ENCODE assay signal across 23 cellular contexts in genomic region chr20:47941869-47942268, GRCh38.
DNase-seq lines count a peak whose midpoint lies in the region; ATAC-seq, FAIRE-seq and TF ChIP-seq lines count a peak whose summit lies in the region.
"Had no signal": no experiment of that assay in that cellular context is flagged by ENCODE, and none has a peak within 500 bp of the region (broad histone marks: within the 10 kb centered on the region; RNA-seq: fewer than 3 reads in every experiment).

No MANE protein-coding gene starts in this region.

- TF ChIP-seq CTCF in HepG2 (CRISPR knock-in tag; IDR thresholded peaks at IDR 0.05): no peak
- no peak for TF ChIP-seq CTCF in right lobe of liver (IDR thresholded peaks at IDR 0.05)
- no peak for TF ChIP-seq CTCF in K562 (IDR thresholded peaks at IDR 0.05 in 2 of 3, conservative IDR thresholded peaks at IDR 0.05 in 1 of 3; ENCODE audit: insufficient read depth in 2 of 3, low read depth in 1 of 3, low read length in 3 of 3)
- no peak for TF ChIP-seq CTCF in CD4-positive, alpha-beta T cell (IDR thresholded peaks at IDR 0.05)
- no peak for TF ChIP-seq CTCF in suprapubic skin (IDR thresholded peaks at IDR 0.05)

- TF ChIP-seq POLR2A in HepG2 (IDR thresholded peaks at IDR 0.05; ENCODE audit: insufficient read depth in 1 of 2, low read depth in 2 of 2, low read length in 2 of 2) (no peak), right lobe of liver (IDR thresholded peaks at IDR 0.05) (no peak), K562 (conservative IDR thresholded peaks at IDR 0.05) (no peak), suprapubic skin (IDR thresholded peaks at IDR 0.05) (no peak)

- no peaks in the 10 kb centered on the region for H3K4me1 ChIP-seq in HepG2 (ENCODE audit: insufficient read depth, low read length)
- H3K4me1 ChIP-seq in right lobe of liver: no peaks in the 10 kb centered on the region
- H3K4me1 ChIP-seq in K562 (replicated peaks in 1 of 2; ENCODE audit: control insufficient read depth in 2 of 2, insufficient read depth in 2 of 2, low read length in 2 of 2): no peaks in the 10 kb centered on the region
- no peaks in the 10 kb centered on the region for H3K4me1 ChIP-seq in suprapubic skin
- H3K4me1 ChIP-seq: A549 had no signal

- H3K4me3 Mint-ChIP-seq in CD4-positive, alpha-beta T cell: no peak overlapping the region
- H3K4me3 Mint-ChIP-seq: B cell; CD4-positive, alpha-beta memory T cell; CD8-positive, alpha-beta memory T cell had no signal

- ATAC-seq in HepG2: no peak
- no peak for ATAC-seq in right lobe of liver
- ATAC-seq in K562: no peak
- ATAC-seq in CD4-positive, alpha-beta T cell (ENCODE audit: poor library complexity): no peak
- ATAC-seq: A549 had no signal

- CTCF ChIA-PET in HepG2 (lab: Yijun Ruan, JAX; ENCODE audit: low intra/inter-chr PET ratio, low total read pairs): no interaction called here
- CTCF ChIA-PET in K562 (lab: Yijun Ruan, JAX; ENCODE audit: low intra/inter-chr PET ratio): no interaction called here
- CTCF ChIA-PET in CD4-positive, alpha-beta T cell (lab: Charles Lee): no interaction called here

- H3K9me3 ChIP-seq in HepG2 (ENCODE audit: low read length): no peaks in the 10 kb centered on the region
- H3K9me3 ChIP-seq in right lobe of liver: no peaks in the 10 kb centered on the region
- no peaks in the 10 kb centered on the region for H3K9me3 ChIP-seq in K562 (replicated peaks; ENCODE audit: control insufficient read depth, insufficient read depth, low read depth, low read length)
- H3K9me3 ChIP-seq in CD4-positive, alpha-beta T cell (ENCODE audit: control insufficient read depth, low read length): no peaks in the 10 kb centered on the region
- no peaks in the 10 kb centered on the region for H3K9me3 ChIP-seq in suprapubic skin
- H3K9me3 ChIP-seq: A549; BLaER1 treated with 17β-estradiol and CSF1 and Interleukin-3, amounts not matched to agents 10 nM and 100 nM had no signal

- H3K27me3 Mint-ChIP-seq in CD4-positive, alpha-beta T cell: peaks cover 12% of the 10 kb centered on the region

- no peaks in the 10 kb centered on the region for H3K36me3 Mint-ChIP-seq in CD4-positive, alpha-beta T cell (ENCODE audit: low read depth)
- H3K36me3 Mint-ChIP-seq: CD4-positive, alpha-beta memory T cell; CD8-positive, alpha-beta memory T cell had no signal

- H4K20me1 ChIP-seq in HepG2 (ENCODE audit: insufficient read depth, low read length) (no peaks in the 10 kb centered on the region), K562 (replicated peaks; ENCODE audit: control insufficient read depth, insufficient read depth, low read length) (no peaks in the 10 kb centered on the region; the same call in 1 of the 2 replicates)
- H4K20me1 ChIP-seq: BLaER1 treated with 17β-estradiol and CSF1 and Interleukin-3, amounts not matched to agents 10 nM and 100 nM had no signal

- H3K9me3 Mint-ChIP-seq in CD4-positive, alpha-beta T cell: no peaks in the 10 kb centered on the region
- H3K9me3 Mint-ChIP-seq: CD8-positive, alpha-beta memory T cell had no signal

- 98% methylated on average over 2 of the region's 2 CpGs for WGBS in HepG2 (ENCODE audit: low lambda C conversion rate)
- WGBS in right lobe of liver (ENCODE audit: insufficient coverage, low coverage, low lambda C conversion rate, missing lambda C conversion rate): 97% methylated on average over 2 of the region's 2 CpGs
- WGBS in K562 (ENCODE audit: insufficient coverage, low coverage, missing lambda C conversion rate): 0% methylated on average over 2 of the region's 2 CpGs
- 100% methylated on average over 2 of the region's 2 CpGs for WGBS in suprapubic skin

- intact Hi-C loops in HepG2 (cut with micrococcal nuclease; ENCODE audit: unreplicated experiment) (no loop called here), right lobe of liver (cut with DNase I) (no loop called here), K562 (cut with micrococcal nuclease) (no loop called here)
- intact Hi-C loops in CD4-positive, alpha-beta T cell (cut with DNase I, micrococcal nuclease): no loop called here

- TF ChIP-seq RAD21 in HepG2 (CRISPR knock-in tag; IDR thresholded peaks at IDR 0.05) (no peak), K562 (CRISPR knock-in tag; conservative IDR thresholded peaks at IDR 0.05 in 1 of 2, IDR thresholded peaks at IDR 0.05 in 1 of 2) (no peak)

- H3K4me2 ChIP-seq in HepG2 (ENCODE audit: low read depth, low read length) (no peak overlapping the region), K562 (ENCODE audit: insufficient read depth, low read length) (no peak overlapping the region)
- H3K4me2 ChIP-seq: A549 had no signal

- H3K27me3 ChIP-seq in HepG2 (ENCODE audit: control insufficient read depth in 1 of 2, insufficient read depth in 2 of 2, low read length in 2 of 2): peaks cover 6 to 20% of the 10 kb centered on the region in 2 experiments; a peak in 4 of 5 replicates
- no peaks in the 10 kb centered on the region for H3K27me3 ChIP-seq in right lobe of liver
- H3K27me3 ChIP-seq in K562 (ENCODE audit: control insufficient read depth in 2 of 2, insufficient read depth in 2 of 2, low read length in 2 of 2): peaks cover 0 to 11% of the 10 kb centered on the region in 2 experiments; a peak in 2 of 5 replicates
- H3K27me3 ChIP-seq in CD4-positive, alpha-beta T cell (ENCODE audit: control insufficient read depth, insufficient read depth, low read length): no peaks in the 10 kb centered on the region
- H3K27me3 ChIP-seq in suprapubic skin: peaks cover 7% of the 10 kb centered on the region

- BruUV-seq in HepG2 (replicated peaks; lab: Mats Ljungman, UMichigan) (no TSS peak), K562 (replicated peaks; lab: Mats Ljungman, UMichigan) (no TSS peak)

- TF ChIP-seq EP300 in HepG2 (IDR thresholded peaks at IDR 0.05; ENCODE audit: low read depth in 2 of 2, low read length in 2 of 2): no peak
- TF ChIP-seq EP300 in HepG2 (CRISPR knock-in tag; IDR thresholded peaks at IDR 0.05; ENCODE audit: borderline replicate concordance): no peak
- no peak for TF ChIP-seq EP300 in K562 (IDR thresholded peaks at IDR 0.05; ENCODE audit: low read length)
- no peak for TF ChIP-seq EP300 in suprapubic skin (IDR thresholded peaks at IDR 0.05)

- H3K27ac ChIP-seq in HepG2 (ENCODE audit: extremely low read length, insufficient read depth, low read length) (no peak overlapping the region), right lobe of liver (no peak overlapping the region), K562 (ENCODE audit: extremely low read depth, low read depth, low read length) (no peak overlapping the region), suprapubic skin (no peak overlapping the region)
- no peak overlapping the region for H3K27ac ChIP-seq in CD4-positive, alpha-beta T cell (ENCODE audit: low read depth, low read length)
- H3K27ac ChIP-seq: 22Rv1; A549; BLaER1 treated with 17β-estradiol and CSF1 and Interleukin-3, amounts not matched to agents 10 nM and 100 nM; C4-2B had no signal

- H3K79me2 ChIP-seq in HepG2 (ENCODE audit: insufficient read depth, low read length) (no peaks in the 10 kb centered on the region), K562 (ENCODE audit: control insufficient read depth, insufficient read depth, low read length) (no peaks in the 10 kb centered on the region)

- in situ Hi-C loops in HepG2 (cut with HindIII; ENCODE audit: extremely low pct_ligation_motif_present, low pct_unique_long_range_greater_than_20kb) (no loop called here), K562 (cut with MboI) (no loop called here)

- no peak overlapping the region for H3K4me3 ChIP-seq in HepG2 (replicated peaks in 1 of 3; ENCODE audit: insufficient read depth in 1 of 3, low read depth in 2 of 3, low read length in 3 of 3)
- no peak overlapping the region for H3K4me3 ChIP-seq in right lobe of liver
- no peak overlapping the region for H3K4me3 ChIP-seq in K562
- H3K4me3 ChIP-seq in suprapubic skin: no peak overlapping the region
- H3K4me3 ChIP-seq: A549; BLaER1 treated with 17β-estradiol and CSF1 and Interleukin-3, amounts not matched to agents 10 nM and 100 nM had no signal

- no peak for FAIRE-seq in HepG2 (lab: Jason Lieb, UNC)
- no peak for FAIRE-seq in K562 (lab: Jason Lieb, UNC)
- FAIRE-seq: A549, GM12891, GM19239 had no signal

- no peak overlapping the region for H3K9ac ChIP-seq in HepG2 (ENCODE audit: insufficient read depth, low read depth, low read length)
- H3K9ac ChIP-seq in K562 (ENCODE audit: insufficient read depth in 1 of 2, low read depth in 2 of 2, low read length in 2 of 2): no peak overlapping the region
- H3K9ac ChIP-seq: BLaER1 treated with 17β-estradiol and CSF1 and Interleukin-3, amounts not matched to agents 10 nM and 100 nM had no signal

- DNase-seq in HepG2 (ENCODE audit: low spot score) (no peak), right lobe of liver (no peak), K562 (ENCODE audit: extremely low read depth in 1 of 4, low spot score in 3 of 4) (no peak), suprapubic skin (ENCODE audit: low spot score in 2 of 2) (no peak)
- DNase-seq in CD4-positive, alpha-beta T cell: no peak
- DNase-seq: AML-193; CD4-positive, alpha-beta memory T cell; CD8-positive, alpha-beta memory T cell; COR-L47; DMS 273 treated with DMSO at 0.1 percent for 48 hours; DMS153; DMS53; DMS79; DND-41; EL; GDM1 had no signal

- H2AFZ ChIP-seq in HepG2 (ENCODE audit: low read length): no peak overlapping the region
- no peak overlapping the region for H2AFZ ChIP-seq in K562 (ENCODE audit: low read depth, low read length)

- POLR2A ChIA-PET in HepG2 (lab: Yijun Ruan, JAX) (no interaction called here), K562 (lab: Yijun Ruan, JAX) (no interaction called here)
- POLR2A ChIA-PET in CD4-positive, alpha-beta T cell (lab: Charles Lee): no interaction called here

- no peak overlapping the region for H3K27ac Mint-ChIP-seq in CD4-positive, alpha-beta T cell
- H3K27ac Mint-ChIP-seq: B cell; CD4-positive, alpha-beta memory T cell; CD8-positive, alpha-beta memory T cell had no signal

- H3K36me3 ChIP-seq in HepG2 (replicated peaks in 1 of 2; ENCODE audit: control insufficient read depth in 1 of 2, insufficient read depth in 2 of 2, low read length in 2 of 2) (no peaks in the 10 kb centered on the region), right lobe of liver (no peaks in the 10 kb centered on the region), K562 (ENCODE audit: control insufficient read depth, insufficient read depth, low read length) (no peaks in the 10 kb centered on the region), suprapubic skin (no peaks in the 10 kb centered on the region)
- H3K36me3 ChIP-seq: BLaER1 treated with 17β-estradiol and CSF1 and Interleukin-3, amounts not matched to agents 10 nM and 100 nM had no signal

- H3K9me1 ChIP-seq in K562 (ENCODE audit: control insufficient read depth, insufficient read depth, low read length): no peaks in the 10 kb centered on the region

- no peaks in the 10 kb centered on the region for H3K4me1 Mint-ChIP-seq in CD4-positive, alpha-beta T cell (ENCODE audit: low read depth)
- H3K4me1 Mint-ChIP-seq: B cell; CD4-positive, alpha-beta memory T cell; CD8-positive, alpha-beta memory T cell had no signal

Comparison
In these comparisons a context has a peak if more than half of its experiments do, and no peak if none do; other contexts are left out.
1. Of the 241 proteins assayed by ChIP-seq in both HepG2 and K562: peak only in HepG2: none; only in K562: none; in both: ZBTB40; in neither: 240.